Comparison of ENCODE assay signal across 24 cellular contexts in genomic region chr21:35922618-35923017, GRCh38.
A peak's percentile ranks its signal among the peaks of the same experiment; 100 is the strongest.
DNase-seq lines count a peak whose midpoint lies in the region; ATAC-seq and TF ChIP-seq lines count a peak whose summit lies in the region.
"Had no signal": no experiment of that assay in that cellular context is flagged by ENCODE, and none has a peak within 500 bp of the region (broad histone marks: within the 10 kb centered on the region; RNA-seq: fewer than 3 reads in every experiment).

No MANE protein-coding gene starts in this region.

- TF ChIP-seq POLR2A in vagina (IDR thresholded peaks at IDR 0.05): no peak

- H3K9me3 ChIP-seq in vagina (no peaks in the 10 kb centered on the region), right cardiac atrium (ENCODE audit: control insufficient read depth, low read length) (no peaks in the 10 kb centered on the region)
- H3K9me3 ChIP-seq: BLaER1, esophagus squamous epithelium, prostate gland, SJCRH30, tibial artery had no signal

- intact Hi-C loops in vagina (cut with DNase I): no loop called here
- intact Hi-C loops in right cardiac atrium (cut with DNase I): no loop called here

- DNase-seq in ELR (ENCODE audit: low read depth) (peak; percentile 32), astrocyte of the spinal cord (ENCODE audit: low read depth, low spot score) (peak; percentile 64), glomerular visceral epithelial cell (ENCODE audit: extremely low spot score) (peak; percentile 10), vagina (ENCODE audit: extremely low spot score in 2 of 2) (no peak), NCI-H2029 treated with DMSO at 0.1 percent for 48 hours (lab: John Stamatoyannopoulos, UW) (no peak), right cardiac atrium (no peak), GM10248 (ENCODE audit: extremely low spot score) (no peak)
- DNase-seq: activated CD4-positive, alpha-beta T cell treated with anti-CD3 and anti-CD28 coated beads, Interleukin-2, amount 50 U/mL, for 48 hours; activated gamma-delta T cell treated with Interleukin-2 at 50 U/mL for 16 hours; DMS 273 treated with DMSO at 0.1 percent for 48 hours; esophagus squamous epithelium; GOT3; head of caudate nucleus; left ventricle myocardium inferior; NCI-H1048; NCI-H1930; SJCRH30; small intestine; stimulated activated naive CD4-positive, alpha-beta T cell treated with Interleukin-2 at 50 U/mL for 16 hours; tibial artery had no signal

- in situ Hi-C loops in astrocyte of the spinal cord (cut with HindIII; ENCODE audit: low sequenced_read_pairs): no loop called here

- no peak overlapping the region for H3K4me3 ChIP-seq in astrocyte of the spinal cord (ENCODE audit: low read depth, low read length)
- H3K4me3 ChIP-seq in vagina: no peak overlapping the region
- no peak overlapping the region for H3K4me3 ChIP-seq in right cardiac atrium (ENCODE audit: low read length)
- H3K4me3 ChIP-seq: BLaER1, esophagus squamous epithelium, left ventricle myocardium inferior, prostate gland, SJCRH30, tibial artery had no signal

- H3K27ac ChIP-seq in vagina (peak overlapping the region; percentile 69), right cardiac atrium (ENCODE audit: low read length) (no peak overlapping the region)
- H3K27ac ChIP-seq: BLaER1, KMS-11, left ventricle myocardium inferior, prostate gland, SJCRH30, tibial artery had no signal

- CTCF ChIA-PET in GM10248 (lab: Yijun Ruan, JAX): no interaction called here

- H3K4me1 ChIP-seq in vagina (peaks cover 33% of the 10 kb centered on the region), right cardiac atrium (ENCODE audit: control insufficient read depth, insufficient read depth, low read length) (no peaks in the 10 kb centered on the region)
- H3K4me1 ChIP-seq: BLaER1, left ventricle myocardium inferior, prostate gland, tibial artery had no signal

- 81% methylated on average over 5 of the region's 5 CpGs for WGBS in right cardiac atrium

- no peaks in the 10 kb centered on the region for H3K36me3 ChIP-seq in vagina
- H3K36me3 ChIP-seq: BLaER1, esophagus squamous epithelium, left ventricle myocardium inferior, prostate gland, SJCRH30, tibial artery had no signal

- ATAC-seq in right cardiac atrium: no peak
- ATAC-seq: WTC11 had no signal

- no peaks in the 10 kb centered on the region for H3K27me3 ChIP-seq in vagina
- no peaks in the 10 kb centered on the region for H3K27me3 ChIP-seq in right cardiac atrium (ENCODE audit: control insufficient read depth, insufficient read depth)
- H3K27me3 ChIP-seq: BLaER1, esophagus squamous epithelium, SJCRH30, tibial artery had no signal

- TF ChIP-seq CTCF in astrocyte of the spinal cord (IDR thresholded peaks at IDR 0.05; ENCODE audit: low read depth, low read length) (no peak), vagina (IDR thresholded peaks at IDR 0.05) (no peak), GM10248 (IDR thresholded peaks at IDR 0.05; ENCODE audit: control extremely low read depth, extremely low read depth, low read depth, missing control alignments) (no peak)

- POLR2A ChIA-PET in GM10248 (lab: Yijun Ruan, JAX): no interaction called here

Comparison
In these comparisons a context has a peak if more than half of its experiments do, and no peak if none do; other contexts are left out.
1. DNase-seq: peak in ELR (single experiment), astrocyte of the spinal cord (single experiment) and glomerular visceral epithelial cell (single experiment); none in vagina (0 of 2), NCI-H2029 treated with DMSO at 0.1 percent for 48 hours (single experiment), right cardiac atrium (0 of 3) and GM10248 (single experiment).